29 cellular contexts compared by ENCODE assay signal in the genomic region with DNA sequence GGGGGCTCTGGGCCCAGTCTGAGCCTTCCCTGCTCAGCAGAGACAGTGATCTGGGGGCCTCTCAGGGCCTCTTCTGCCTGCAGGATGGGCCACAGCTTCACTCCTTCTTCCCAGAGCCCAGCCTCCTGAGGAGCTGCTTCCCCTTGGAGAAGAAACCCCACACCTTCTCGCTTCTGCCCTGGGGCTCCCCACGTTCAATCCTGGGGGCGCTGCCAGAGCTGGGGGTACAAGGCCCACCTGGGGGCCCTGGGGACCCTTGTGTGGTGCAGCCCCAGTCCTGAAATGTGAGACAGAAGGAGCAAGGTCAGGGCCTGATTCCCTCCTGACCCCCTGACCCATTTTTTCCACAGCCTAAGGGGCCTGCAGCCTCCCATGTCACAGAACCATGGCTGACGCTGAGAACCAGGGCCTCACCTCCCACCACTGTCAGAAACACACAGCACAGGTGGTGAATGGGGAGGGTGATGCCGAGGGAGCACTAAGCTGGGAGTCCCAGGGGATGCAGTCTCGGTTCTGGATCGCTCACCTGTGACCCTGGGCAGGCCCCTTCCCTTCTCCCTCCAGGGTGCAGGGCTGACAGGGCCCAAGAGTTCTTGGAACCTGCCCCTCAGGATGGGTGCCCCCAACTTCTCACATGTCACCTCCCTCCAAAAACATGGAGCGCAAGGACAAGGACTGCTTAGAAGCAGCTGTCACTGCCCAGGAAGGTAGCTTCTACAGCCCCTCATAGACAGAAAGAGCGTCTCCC. TPM values are rescaled to one million over a fixed set of nuclear protein-coding genes. Genes with fewer than 3 reads are reported as not detected.
DNase-seq lines count a peak whose midpoint lies in the region; ATAC-seq and TF ChIP-seq lines count a peak whose summit lies in the region.
"Had no signal": no experiment of that assay in that cellular context is flagged by ENCODE, and none has a peak within 500 bp of the region (broad histone marks: within the 10 kb centered on the region; RNA-seq: fewer than 3 reads in every experiment).

No MANE protein-coding gene starts in this region.

- H3K4me1 ChIP-seq in right cardiac atrium (ENCODE audit: control insufficient read depth, insufficient read depth, low read length), result no peaks in the 10 kb centered on the region
- H3K4me1 ChIP-seq in lung (ENCODE audit: control insufficient read depth in 2 of 2, insufficient read depth in 2 of 2, low read length in 2 of 2), result no peaks in the 10 kb centered on the region
- H3K4me1 ChIP-seq: transverse colon had no signal

- intact Hi-C loops in cardiac septum (cut with DNase I), result no loop called here
- intact Hi-C loops in right cardiac atrium (cut with DNase I), result loop anchor here in 1 of 4 donors (10.0 kb wide), 1 partner anchor 142 kb away; no protein-coding TSS in a partner anchor

- H3K36me3 ChIP-seq in lung (ENCODE audit: control insufficient read depth in 2 of 2, insufficient read depth in 2 of 2, low read length in 2 of 2), result no peaks in the 10 kb centered on the region
- H3K36me3 ChIP-seq: brain microvascular endothelial cell, ovary, transverse colon had no signal

- no peaks in the 10 kb centered on the region for H3K9me3 ChIP-seq in right cardiac atrium (ENCODE audit: control insufficient read depth, low read length)
- no peaks in the 10 kb centered on the region for H3K9me3 ChIP-seq in lung (ENCODE audit: control insufficient read depth in 2 of 2, insufficient read depth in 1 of 2, low read length in 1 of 2)
- H3K9me3 ChIP-seq: ovary, transverse colon had no signal

- WGBS in right cardiac atrium, result 86% methylated on average over 9 of the region's 9 CpGs
- WGBS in lung, 2 donors, result 90 to 92% methylated on average over 9 of the region's 9 CpGs

- H3K27ac ChIP-seq in right cardiac atrium (ENCODE audit: low read length) (no peak overlapping the region), lung (ENCODE audit: low read depth in 1 of 2, low read length in 1 of 2) (no peak overlapping the region)
- H3K27ac ChIP-seq: brain microvascular endothelial cell, ovary, transverse colon had no signal

- H3K27me3 ChIP-seq in right cardiac atrium (ENCODE audit: control insufficient read depth, insufficient read depth) (no peaks in the 10 kb centered on the region), lung (ENCODE audit: control insufficient read depth, insufficient read depth) (no peaks in the 10 kb centered on the region)
- H3K27me3 ChIP-seq: brain microvascular endothelial cell, ovary, transverse colon had no signal

- no peak for ATAC-seq in right cardiac atrium
- no peak for ATAC-seq in lung (ENCODE audit: insufficient read depth, low FRiP score)
- ATAC-seq: naive thymus-derived CD4-positive, alpha-beta T cell had no signal

- H3K4me3 ChIP-seq in right cardiac atrium (ENCODE audit: low read length), result no peak overlapping the region
- H3K4me3 ChIP-seq in lung, result no peak overlapping the region
- H3K4me3 ChIP-seq: ovary, transverse colon had no signal

- TF ChIP-seq CTCF in lung (IDR thresholded peaks at IDR 0.05; ENCODE audit: control extremely low read depth, extremely low read depth), result no peak

- DNase-seq in cardiac septum (ENCODE audit: low spot score), result peak; percentile 39
- no peak for DNase-seq in right cardiac atrium
- DNase-seq in activated CD8-positive, alpha-beta memory T cell treated with anti-CD3 and anti-CD28 coated beads, Interleukin-2, amount 50 U/mL, for 48 hours, result peak; percentile 38
- DNase-seq in lung (ENCODE audit: low spot score), result peak; percentile 27
- DNase-seq in ureter (ENCODE audit: low spot score), result peak; percentile 31
- no peak for DNase-seq in NCI-H226
- DNase-seq in nucleus accumbens (lab: John Stamatoyannopoulos, UW), result no peak
- no peak for DNase-seq in NCI-H2029 (lab: John Stamatoyannopoulos, UW)
- DNase-seq: activated CD4-positive, alpha-beta T cell treated with anti-CD3 and anti-CD28 coated beads for 48 hours; activated naive CD4-positive, alpha-beta T cell treated with anti-CD3 and anti-CD28 coated beads, Interleukin-2, amount 50 U/mL, for 16 hours; amniotic stem cell; brain microvascular endothelial cell; DMS53; effector CD8-positive, alpha-beta T cell; KBM-7; MM.1S; naive thymus-derived CD4-positive, alpha-beta T cell; NCI-H2081; NCI-H446 treated with DMSO at 0.1 percent for 48 hours; ovary; small intestine; stimulated activated CD4-positive, alpha-beta T cell treated with anti-CD3 and anti-CD28 coated beads, Interleukin-1b, Interleukin-23, amount 100 ng/mL, for 48 hours; T-helper 2 cell; transverse colon had no signal

RNA-seq across cellular contexts. Expression of gene MPO, which starts 21.6 kb away (rescaled TPM):
- total RNA-seq in cardiac septum (0.94 TPM), right cardiac atrium (under 1 TPM; 0.06 to 0.50 (median 0.23) TPM), lung (10 to 100 TPM in 1 of 2 donors, 1 to 10 TPM in 1; 2.5 to 62.0 TPM), ureter (0.23 TPM)
- polyA plus RNA-seq in right cardiac atrium (0.07 TPM), lung (10 to 100 TPM in 1 of 2 donors, under 1 TPM in 1; 0.79 to 10.8 TPM)
- total RNA-seq: B cell, epithelial cell of proximal tubule, HT1080, mesothelial cell of epicardium, renal cortical epithelial cell, transverse colon had no signal
- polyA plus RNA-seq: naive thymus-derived CD4-positive, alpha-beta T cell had no signal

RNA-seq across cellular contexts. Expression of gene TSPOAP1, which starts 26.2 kb away (rescaled TPM):
- total RNA-seq in cardiac septum (10.7 TPM), right cardiac atrium (10 to 100 TPM in 3 of 4 donors, 1 to 10 TPM in 1; 7.0 to 21.5 (median 19.2) TPM), lung (10 to 100 TPM; 19.3 to 23.5 TPM), ureter (21.0 TPM)
- polyA plus RNA-seq in right cardiac atrium (13.0 TPM), lung (10 to 100 TPM in 1 of 2 donors, 1 to 10 TPM in 1; 7.0 to 17.1 TPM)

RNA-seq across cellular contexts. Expression of gene SUPT4H1, which starts 49.7 kb away (rescaled TPM):
- total RNA-seq in cardiac septum, result 49.4 TPM
- 10 to 100 TPM; 51.9 to 65.6 (median 61.6) TPM for total RNA-seq in right cardiac atrium
- 69.3 TPM for polyA plus RNA-seq in right cardiac atrium
- total RNA-seq in lung, result 10 to 100 TPM; 54.6 to 59.2 TPM
- 10 to 100 TPM; 75.5 to 97.5 TPM for polyA plus RNA-seq in lung
- 55.2 TPM for total RNA-seq in ureter

Comparison
In these comparisons a context has a peak if more than half of its experiments do, and no peak if none do; other contexts are left out.
1. DNase-seq: peak in cardiac septum (single experiment), activated CD8-positive, alpha-beta memory T cell treated with anti-CD3 and anti-CD28 coated beads, Interleukin-2, amount 50 U/mL, for 48 hours (single experiment), lung (single experiment) and ureter (single experiment); none in right cardiac atrium (0 of 3), NCI-H226 (single experiment), nucleus accumbens (0 of 56) and NCI-H2029 (single experiment).